In genomic region chr3:85005947-85006346, GRCh38 we compare ENCODE assay signal across 20 cellular contexts. TPM values are rescaled to one million over a fixed set of nuclear protein-coding genes. Genes with fewer than 3 reads are reported as not detected.
"Had no signal": no experiment of that assay in that cellular context is flagged by ENCODE, and none has a peak within 500 bp of the region (broad histone marks: within the 10 kb centered on the region; RNA-seq: fewer than 3 reads in every experiment).

No MANE protein-coding gene starts in this region.

- H3K27me3 Mint-ChIP-seq: activated CD4-positive, alpha-beta T cell treated with anti-CD3 and anti-CD28 coated beads, Interleukin-2, amount 10 ng/mL, durations not matched to agents 24 days and 14 days; central memory CD8-positive, alpha-beta T cell had no signal

- H3K36me3 ChIP-seq: right atrium auricular region, suprapubic skin had no signal

- H3K4me3 ChIP-seq: coronary artery, lung, right atrium auricular region, skin epidermis, suprapubic skin had no signal

- H3K4me1 Mint-ChIP-seq: activated CD4-positive, alpha-beta T cell treated with anti-CD3 and anti-CD28 coated beads, Interleukin-2, amount 10 ng/mL, durations not matched to agents 24 days and 14 days; central memory CD8-positive, alpha-beta T cell; mesothelial cell of epicardium had no signal

- H3K36me3 Mint-ChIP-seq: mesothelial cell of epicardium had no signal

- DNase-seq: activated CD4-positive, alpha-beta T cell treated with anti-CD3 and anti-CD28 coated beads, Interleukin-2, amount 10 ng/mL, durations not matched to agents 24 days and 14 days; activated CD8-positive, alpha-beta memory T cell treated with anti-CD3 and anti-CD28 coated beads, Interleukin-2, amount 50 U/mL, for 48 hours; activated effector memory CD4-positive, alpha-beta T cell treated with anti-CD3 and anti-CD28 coated beads, Interleukin-2, amount 50 U/mL, for 16 hours; activated naive CD4-positive, alpha-beta T cell treated with anti-CD3 and anti-CD28 coated beads, Interleukin-2, amount 50 U/mL, for 16 hours; activated T-cell treated with anti-CD3 and anti-CD28 coated beads, Interleukin-2, amount 50 U/mL, for 48 hours; aorta; foreskin keratinocyte; occipital lobe; stimulated activated naive CD8-positive, alpha-beta T cell treated with anti-CD3 and anti-CD28 coated beads, Interleukin-15, Interleukin-2, amounts not matched to agents 100 U/mL and 50 U/mL, for 24 hours; T-helper 9 cell had no signal

- H3K4me1 ChIP-seq: foreskin keratinocyte, right atrium auricular region, suprapubic skin had no signal

- H3K9me3 ChIP-seq: right atrium auricular region, suprapubic skin had no signal

- H3K27ac Mint-ChIP-seq: activated CD4-positive, alpha-beta T cell treated with anti-CD3 and anti-CD28 coated beads, Interleukin-2, amount 10 ng/mL, durations not matched to agents 24 days and 14 days; mesothelial cell of epicardium; nephron had no signal

- H3K27me3 ChIP-seq: foreskin keratinocyte, right atrium auricular region, suprapubic skin had no signal

- H3K27ac ChIP-seq: coronary artery, foreskin keratinocyte, right atrium auricular region, skin epidermis, suprapubic skin had no signal

- H3K9me3 Mint-ChIP-seq: activated CD4-positive, alpha-beta T cell treated with anti-CD3 and anti-CD28 coated beads, Interleukin-2, amount 10 ng/mL, durations not matched to agents 24 days and 14 days; mesothelial cell of epicardium; nephron had no signal

- H3K4me3 Mint-ChIP-seq: activated CD4-positive, alpha-beta T cell treated with anti-CD3 and anti-CD28 coated beads, Interleukin-2, amount 10 ng/mL, durations not matched to agents 24 days and 14 days; central memory CD8-positive, alpha-beta T cell; mesothelial cell of epicardium; nephron had no signal

RNA-seq across cellular contexts. Expression of gene CADM2, which starts 47.2 kb away (rescaled TPM):
- total RNA-seq: activated CD4-positive, alpha-beta T cell treated with anti-CD3 and anti-CD28 coated beads, Interleukin-2, amount 10 ng/mL, durations not matched to agents 24 days and 14 days; epithelial cell of proximal tubule; foreskin keratinocyte had no signal
- polyA plus RNA-seq: aorta, keratinocyte had no signal
